In the genomic region with DNA sequence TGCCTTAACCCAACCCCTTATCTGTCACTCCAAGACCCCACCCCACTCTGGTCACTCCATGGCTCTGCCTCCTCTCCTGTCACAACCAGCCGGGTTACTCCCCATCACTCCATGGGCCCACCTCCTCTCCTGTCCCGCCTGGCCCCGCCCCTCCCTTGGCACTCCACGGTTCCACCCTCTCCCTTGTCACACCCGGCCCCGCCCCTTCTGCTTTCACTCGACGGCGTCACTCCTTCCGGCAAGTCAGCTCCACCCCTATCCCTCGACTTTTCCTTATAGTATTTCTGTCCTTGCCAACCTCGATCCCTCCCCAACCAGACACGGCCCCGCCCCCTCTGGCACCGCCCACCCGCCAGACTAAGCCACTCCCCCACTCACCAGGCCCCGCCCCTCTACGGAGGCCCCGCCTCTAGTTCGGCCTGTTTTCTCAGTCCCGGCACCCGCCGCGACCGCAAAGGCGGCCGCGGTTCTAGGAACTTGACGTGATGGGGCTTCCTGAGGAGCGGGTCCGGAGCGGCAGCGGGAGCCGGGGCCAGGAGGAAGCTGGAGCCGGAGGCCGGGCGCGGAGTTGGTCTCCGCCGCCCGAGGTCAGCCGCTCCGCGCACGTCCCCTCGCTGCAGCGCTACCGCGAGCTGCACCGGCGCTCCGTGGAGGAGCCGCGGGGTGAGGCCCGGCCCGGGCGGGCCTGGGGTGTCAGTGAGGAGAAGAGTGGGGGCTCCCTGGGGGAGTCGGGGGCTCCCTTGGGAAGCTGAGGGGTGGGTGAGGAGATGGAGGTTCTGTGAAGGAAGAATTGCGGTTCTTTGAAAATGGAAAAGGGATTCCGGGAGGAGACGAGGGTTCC, we compare ENCODE assay signal across 8 cellular contexts. TPM values are rescaled to one million over a fixed set of nuclear protein-coding genes. Genes with fewer than 3 reads are reported as not detected.
DNase-seq lines count a peak whose midpoint lies in the region; ATAC-seq and TF ChIP-seq lines count a peak whose summit lies in the region.

A gene with protein sequence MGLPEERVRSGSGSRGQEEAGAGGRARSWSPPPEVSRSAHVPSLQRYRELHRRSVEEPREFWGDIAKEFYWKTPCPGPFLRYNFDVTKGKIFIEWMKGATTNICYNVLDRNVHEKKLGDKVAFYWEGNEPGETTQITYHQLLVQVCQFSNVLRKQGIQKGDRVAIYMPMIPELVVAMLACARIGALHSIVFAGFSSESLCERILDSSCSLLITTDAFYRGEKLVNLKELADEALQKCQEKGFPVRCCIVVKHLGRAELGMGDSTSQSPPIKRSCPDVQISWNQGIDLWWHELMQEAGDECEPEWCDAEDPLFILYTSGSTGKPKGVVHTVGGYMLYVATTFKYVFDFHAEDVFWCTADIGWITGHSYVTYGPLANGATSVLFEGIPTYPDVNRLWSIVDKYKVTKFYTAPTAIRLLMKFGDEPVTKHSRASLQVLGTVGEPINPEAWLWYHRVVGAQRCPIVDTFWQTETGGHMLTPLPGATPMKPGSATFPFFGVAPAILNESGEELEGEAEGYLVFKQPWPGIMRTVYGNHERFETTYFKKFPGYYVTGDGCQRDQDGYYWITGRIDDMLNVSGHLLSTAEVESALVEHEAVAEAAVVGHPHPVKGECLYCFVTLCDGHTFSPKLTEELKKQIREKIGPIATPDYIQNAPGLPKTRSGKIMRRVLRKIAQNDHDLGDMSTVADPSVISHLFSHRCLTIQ (plus strand): TSS at position 452 of the 841 bp plus-strand sequence. CDS start 34 bp downstream, at position 486.

- H3K27ac ChIP-seq in SK-N-MC (no peak within 1 kb of the TSS), gastroesophageal sphincter (peak within 1 kb of the TSS; percentile 77 to 93 (median 90)), neutrophil (peak within 1 kb of the TSS; percentile 93)

- H3K4me1 Mint-ChIP-seq in activated naive CD4-positive, alpha-beta T cell treated with anti-CD3 and anti-CD28 coated beads, Interleukin-2, amount 10 ng/mL, durations not matched to agents 7 days and 5 days, result peaks cover 67% of the 10 kb centered on the region

- TF ChIP-seq CTCF in gastroesophageal sphincter (IDR thresholded peaks at IDR 0.05), result peak in 2 of 4 experiments; percentile 18 to 24
- TF ChIP-seq CTCF in neutrophil (IDR thresholded peaks at IDR 0.05), result peak; percentile 60
- TF ChIP-seq CTCF in subcutaneous adipose tissue (IDR thresholded peaks at IDR 0.05; ENCODE audit: low read depth), result no peak

- ATAC-seq in gastroesophageal sphincter, result peak; percentile 89

- peak within 1 kb of the TSS; percentile 95 for H3K4me3 Mint-ChIP-seq in activated naive CD4-positive, alpha-beta T cell treated with anti-CD3 and anti-CD28 coated beads, Interleukin-2, amount 10 ng/mL, durations not matched to agents 7 days and 5 days

- peak within 1 kb of the TSS; percentile 89 for H3K4me3 ChIP-seq in SK-N-MC
- H3K4me3 ChIP-seq in gastroesophageal sphincter, result peak within 1 kb of the TSS; percentile 86 to 90
- peak within 1 kb of the TSS; percentile 63 to 80 for H3K4me3 ChIP-seq in neutrophil (ENCODE audit: low read depth in 1 of 2, low read length in 1 of 2)

- no peaks in the 10 kb centered on the region for H3K9me3 Mint-ChIP-seq in activated naive CD4-positive, alpha-beta T cell treated with anti-CD3 and anti-CD28 coated beads, Interleukin-2, amount 10 ng/mL, durations not matched to agents 7 days and 5 days

- 2% methylated on average over 14 of the region's 61 CpGs for WGBS in gastroesophageal sphincter (ENCODE audit: low coverage in 1 of 2), 2 donors

- peak within 1 kb of the TSS; percentile 94 for H3K27ac Mint-ChIP-seq in activated naive CD4-positive, alpha-beta T cell treated with anti-CD3 and anti-CD28 coated beads, Interleukin-2, amount 10 ng/mL, durations not matched to agents 7 days and 5 days

- CTCF ChIA-PET in activated naive CD4-positive, alpha-beta T cell treated with anti-CD3 and anti-CD28 coated beads, Interleukin-2, amount 10 ng/mL, durations not matched to agents 7 days and 5 days (lab: Charles Lee), result interaction anchor here (0.6 to 4.9 kb wide), 12 partner anchors 10 to 220 kb away, joined by 3 to 134 read pairs (median 5); a partner anchor contains a TSS

- peak within 1 kb of the TSS; percentile 73 for H3K9ac ChIP-seq in SK-N-MC (ENCODE audit: insufficient read length)

- H3K27me3 ChIP-seq in gastroesophageal sphincter (no peaks in the 10 kb centered on the region), neutrophil (peaks cover 20% of the 10 kb centered on the region)

- peak; percentile 72 to 81 for TF ChIP-seq POLR2A in gastroesophageal sphincter (IDR thresholded peaks at IDR 0.05)

- H3K9me3 ChIP-seq in SK-N-MC (ENCODE audit: low read depth, low read length) (no peaks in the 10 kb centered on the region), gastroesophageal sphincter (no peaks in the 10 kb centered on the region), neutrophil (no peaks in the 10 kb centered on the region)

- peaks cover 3 to 72% (median 4%) of the 10 kb centered on the region in 3 donors for H3K4me1 ChIP-seq in gastroesophageal sphincter
- peaks cover 43 to 49% of the 10 kb centered on the region in 2 experiments for H3K4me1 ChIP-seq in neutrophil (ENCODE audit: control insufficient read depth in 1 of 2, insufficient read depth in 1 of 2, low read depth in 1 of 2, low read length in 1 of 2)

- peak; percentile 99 for DNase-seq in ELR (ENCODE audit: low read depth)
- peak; percentile 99 for DNase-seq in HCEC 1CT
- DNase-seq in MV-4-11 (lab: John Stamatoyannopoulos, UW), result peak; percentile 94
- DNase-seq in SK-N-MC (ENCODE audit: low read depth, low spot score), result peak; percentile 95
- peak; percentile 100 for DNase-seq in activated naive CD4-positive, alpha-beta T cell treated with anti-CD3 and anti-CD28 coated beads, Interleukin-2, amount 10 ng/mL, durations not matched to agents 7 days and 5 days

- no peaks in the 10 kb centered on the region for H3K36me3 ChIP-seq in SK-N-MC (ENCODE audit: insufficient read depth, low read length)
- H3K36me3 ChIP-seq in gastroesophageal sphincter, result no peaks in the 10 kb centered on the region
- no peaks in the 10 kb centered on the region for H3K36me3 ChIP-seq in neutrophil

- no peak for TF ChIP-seq EP300 in gastroesophageal sphincter (IDR thresholded peaks at IDR 0.05)

- H3K36me3 Mint-ChIP-seq in activated naive CD4-positive, alpha-beta T cell treated with anti-CD3 and anti-CD28 coated beads, Interleukin-2, amount 10 ng/mL, durations not matched to agents 7 days and 5 days, result peaks cover 4% of the 10 kb centered on the region

- H3K27me3 Mint-ChIP-seq in activated naive CD4-positive, alpha-beta T cell treated with anti-CD3 and anti-CD28 coated beads, Interleukin-2, amount 10 ng/mL, durations not matched to agents 7 days and 5 days, result peaks cover 12% of the 10 kb centered on the region

RNA-seq across cellular contexts. Expression of the gene that starts here (rescaled TPM):
- total RNA-seq in gastroesophageal sphincter (10 to 100 TPM; 45.4 to 71.0 (median 58.7) TPM), subcutaneous adipose tissue (100 to 1,000 TPM in 3 of 4 donors, 10 to 100 TPM in 1; 97.4 to 252 (median 136) TPM)
